10 cellular contexts compared by ENCODE assay signal in genomic region chr1:60989745-60990718, GRCh38.
DNase-seq lines count a peak whose midpoint lies in the region; ATAC-seq and TF ChIP-seq lines count a peak whose summit lies in the region.
"Had no signal": no experiment of that assay in that cellular context is flagged by ENCODE, and none has a peak within 500 bp of the region (broad histone marks: within the 10 kb centered on the region; RNA-seq: fewer than 3 reads in every experiment).

No MANE protein-coding gene starts in this region.

- H3K27me3 ChIP-seq in body of pancreas (no peaks in the 10 kb centered on the region), right cardiac atrium (ENCODE audit: control insufficient read depth, insufficient read depth) (no peaks in the 10 kb centered on the region), stomach (no peaks in the 10 kb centered on the region), dorsolateral prefrontal cortex (no peaks in the 10 kb centered on the region)

- peak; percentile 80 for DNase-seq in HFF-Myc (ENCODE audit: extremely low read depth, low read depth)
- peak in 2 of 4 donors; percentile 32 for DNase-seq in body of pancreas
- peak; percentile 72 to 81 (median 77) for DNase-seq in right cardiac atrium
- no peak for DNase-seq in stomach
- DNase-seq in dorsolateral prefrontal cortex: no peak
- DNase-seq in stimulated activated CD4-positive, alpha-beta T cell treated with anti-CD3 and anti-CD28 coated beads, Interleukin-2, amount 100 ng/mL, for 24 hours: no peak
- no peak for DNase-seq in stimulated activated CD4-positive, alpha-beta T cell treated with anti-CD3 and anti-CD28 coated beads, Interleukin-15, amount 100 ng/mL, for 24 hours
- DNase-seq: activated T-cell treated with anti-CD3 and anti-CD28 coated beads, Interleukin-2, amount 50 U/mL, for 1 hour; KBM-7 had no signal

- intact Hi-C loops in body of pancreas (cut with DNase I) (no loop called here), right cardiac atrium (cut with DNase I) (no loop called here), stomach (cut with DNase I; ENCODE audit: low total_unique reads) (no loop called here), dorsolateral prefrontal cortex (cut with DNase I) (no loop called here)

- TF ChIP-seq CTCF in HFF-Myc (IDR thresholded peaks at IDR 0.05; ENCODE audit: low read depth, low read length, missing control alignments): no peak
- no peak for TF ChIP-seq CTCF in body of pancreas (IDR thresholded peaks at IDR 0.05)
- TF ChIP-seq CTCF in stomach (IDR thresholded peaks at IDR 0.05): no peak
- TF ChIP-seq CTCF in dorsolateral prefrontal cortex (IDR thresholded peaks at IDR 0.05 in 54 of 56, conservative IDR thresholded peaks at IDR 0.05 in 2 of 56; ENCODE audit: low read depth in 1 of 56, partially characterized antibody in 56 of 56): no peak

- TF ChIP-seq POLR2A in body of pancreas (IDR thresholded peaks at IDR 0.05) (no peak), stomach (IDR thresholded peaks at IDR 0.05) (no peak)

- no peaks in the 10 kb centered on the region for H3K9me3 ChIP-seq in body of pancreas
- H3K9me3 ChIP-seq in right cardiac atrium (ENCODE audit: control insufficient read depth, low read length): no peaks in the 10 kb centered on the region
- no peaks in the 10 kb centered on the region for H3K9me3 ChIP-seq in stomach

- 49 to 55% methylated on average over 7 to 8 of the region's 8 CpGs for WGBS in body of pancreas, 2 donors
- WGBS in right cardiac atrium: 21% methylated on average over 8 of the region's 8 CpGs
- 58 to 71% (median 66%) methylated on average over 8 of the region's 8 CpGs for WGBS in stomach, 5 donors

- no peak for TF ChIP-seq EP300 in stomach (IDR thresholded peaks at IDR 0.05)

- peak; percentile 35 for ATAC-seq in body of pancreas
- ATAC-seq in right cardiac atrium: peak; percentile 60 to 80
- ATAC-seq in HG02885 (IDR thresholded peaks at IDR 0.05; ENCODE audit: poor library complexity, unreplicated experiment): no peak

- H3K27ac ChIP-seq in body of pancreas (peak overlapping the region in 3 of 4 donors; percentile 4 to 15 (median 11)), right cardiac atrium (ENCODE audit: low read length) (peak overlapping the region; percentile 37), stomach (peak overlapping the region in 3 of 5 donors; percentile 3 to 45 (median 42)), dorsolateral prefrontal cortex (peak overlapping the region in 4 of 59 donors; percentile 10 to 62 (median 32))

- no peak overlapping the region for H3K4me3 ChIP-seq in HFF-Myc (replicated peaks; ENCODE audit: low read depth, low read length)
- H3K4me3 ChIP-seq in body of pancreas: no peak overlapping the region
- no peak overlapping the region for H3K4me3 ChIP-seq in right cardiac atrium (ENCODE audit: low read length)
- H3K4me3 ChIP-seq in stomach: no peak overlapping the region
- no peak overlapping the region for H3K4me3 ChIP-seq in dorsolateral prefrontal cortex

- H3K36me3 ChIP-seq in body of pancreas (replicated peaks in 1 of 2; ENCODE audit: insufficient read depth in 1 of 2, low read depth in 2 of 2) (no peaks in the 10 kb centered on the region), stomach (no peaks in the 10 kb centered on the region)

- H3K4me1 ChIP-seq in body of pancreas (no peaks in the 10 kb centered on the region), right cardiac atrium (ENCODE audit: control insufficient read depth, insufficient read depth, low read length) (peaks cover 5% of the 10 kb centered on the region), stomach (peaks cover 0 to 15% (median 6%) of the 10 kb centered on the region in 4 donors)

Comparison
In these comparisons a context has a peak if more than half of its experiments do, and no peak if none do; other contexts are left out.
1. DNase-seq: peak in HFF-Myc (single experiment) and right cardiac atrium (3 of 3); none in stomach (single experiment), dorsolateral prefrontal cortex (0 of 10), stimulated activated CD4-positive, alpha-beta T cell treated with anti-CD3 and anti-CD28 coated beads, Interleukin-2, amount 100 ng/mL, for 24 hours (0 of 2) and stimulated activated CD4-positive, alpha-beta T cell treated with anti-CD3 and anti-CD28 coated beads, Interleukin-15, amount 100 ng/mL, for 24 hours (single experiment).